In the genomic region with DNA sequence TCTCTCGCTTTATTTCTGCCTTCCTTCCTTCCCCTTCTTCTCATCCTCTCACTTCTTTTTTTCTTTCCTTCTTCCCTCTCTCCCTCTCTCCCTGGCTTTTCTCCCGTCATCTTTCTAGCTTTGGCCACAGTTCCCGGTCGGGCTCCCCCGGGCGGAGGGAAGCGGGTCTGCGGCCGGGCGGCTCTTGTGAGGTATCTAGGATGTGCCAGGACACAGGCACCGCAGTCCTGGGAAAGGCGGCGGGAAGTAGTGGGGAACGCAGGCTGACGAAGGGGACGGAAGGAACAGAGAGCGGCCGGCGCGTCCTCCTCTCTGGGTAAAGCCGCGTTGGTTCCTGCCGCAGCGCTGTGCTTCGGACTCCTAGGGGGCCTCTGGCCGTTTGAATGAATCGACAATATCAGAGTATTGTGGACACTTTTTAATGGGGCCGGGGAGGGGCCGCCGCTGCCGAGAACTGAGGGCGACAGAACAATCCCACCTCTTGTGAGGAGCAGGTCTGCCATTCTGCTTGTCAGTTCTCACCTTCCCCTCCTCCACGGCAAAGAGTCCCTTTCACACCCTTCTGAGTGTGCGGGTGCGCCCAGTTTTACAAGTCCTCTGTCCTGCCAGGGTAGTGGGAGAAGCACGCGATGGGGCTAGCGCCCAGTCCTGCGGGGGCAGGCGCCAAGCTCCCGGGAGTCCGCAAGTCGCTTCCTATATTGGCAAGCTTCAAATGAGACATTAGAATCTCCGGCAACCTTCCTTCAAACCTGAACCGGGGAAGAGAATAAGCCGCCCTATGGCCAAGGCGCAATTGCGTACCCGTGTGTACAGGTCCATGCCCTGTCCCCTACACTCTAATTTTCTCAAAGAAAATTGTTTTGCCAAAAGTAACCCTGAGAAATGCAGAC, we compare ENCODE assay signal across 8 cellular contexts. TPM values are rescaled to one million over a fixed set of nuclear protein-coding genes. Genes with fewer than 3 reads are reported as not detected.
DNase-seq lines count a peak whose midpoint lies in the region; ATAC-seq, FAIRE-seq and TF ChIP-seq lines count a peak whose summit lies in the region.
"Had no signal": no experiment of that assay in that cellular context is flagged by ENCODE, and none has a peak within 500 bp of the region (broad histone marks: within the 10 kb centered on the region; RNA-seq: fewer than 3 reads in every experiment).

No MANE protein-coding gene starts in this region.

- no peaks in the 10 kb centered on the region for H3K9me1 ChIP-seq in endothelial cell of umbilical vein (replicated peaks; ENCODE audit: control insufficient read depth, extremely low read depth, insufficient read depth, low read length)

- peak; percentile 90 for DNase-seq in MG63
- DNase-seq in endothelial cell of umbilical vein (ENCODE audit: low read depth, low spot score), result peak; percentile 55
- peak in 1 of 9 donors; percentile 9 for DNase-seq in naive thymus-derived CD4-positive, alpha-beta T cell
- no peak for DNase-seq in T-helper 9 cell

- TF ChIP-seq CTCF in SU-DHL-6 (IDR thresholded peaks at IDR 0.05; ENCODE audit: insufficient read depth, low read length, poor library complexity, severe bottlenecking), result no peak
- TF ChIP-seq CTCF in endothelial cell of umbilical vein (IDR thresholded peaks at IDR 0.05; ENCODE audit: extremely low read depth in 1 of 2, insufficient read depth in 1 of 2, low read depth in 1 of 2, low read length in 2 of 2), result peak; percentile 54 to 78

- H3K9ac ChIP-seq in ES-I3 (ENCODE audit: low read depth, low read length), result peak overlapping the region; percentile 40; the same call in 1 of the 2 replicates
- H3K9ac ChIP-seq in SU-DHL-6 (ENCODE audit: low read length), result no peak overlapping the region
- H3K9ac ChIP-seq in endothelial cell of umbilical vein (replicated peaks; ENCODE audit: extremely low read depth, insufficient read depth, low read length), result no peak overlapping the region

- CTCF ChIA-PET in endothelial cell of umbilical vein (lab: Charles Lee), result interaction anchor here (0.6 to 5.7 kb wide), 16 partner anchors 8 to 770 kb away, joined by 3 to 62 read pairs (median 4); partner anchors contain the start of gene C1orf53
- CTCF ChIA-PET in naive thymus-derived CD4-positive, alpha-beta T cell (lab: Charles Lee), result interaction anchor here (1.3 to 2.5 kb wide), 3 partner anchors 8 to 10 kb away, joined by 4 to 6 read pairs (median 5); no protein-coding TSS in a partner anchor

- H4K20me1 ChIP-seq in SU-DHL-6 (ENCODE audit: low read depth, low read length) (no peaks in the 10 kb centered on the region), endothelial cell of umbilical vein (replicated peaks; ENCODE audit: control insufficient read depth, extremely low read depth, insufficient read depth, low read length) (no peaks in the 10 kb centered on the region)

- peak; percentile 74 for FAIRE-seq in endothelial cell of umbilical vein (lab: Jason Lieb, UNC)

- peaks cover 0 to 13% (median 0%) of the 10 kb centered on the region in 5 donors for H3K36me3 Mint-ChIP-seq in naive thymus-derived CD4-positive, alpha-beta T cell

- no peak for TF ChIP-seq POLR2A in endothelial cell of umbilical vein (IDR thresholded peaks at IDR 0.05; ENCODE audit: low read depth, low read length)

- H3K9me2 ChIP-seq in SU-DHL-6 (replicated peaks; ENCODE audit: insufficient read depth, low read length), result no peaks in the 10 kb centered on the region

- no peaks in the 10 kb centered on the region for H3K79me2 ChIP-seq in SU-DHL-6 (ENCODE audit: insufficient read depth, low read length)
- H3K79me2 ChIP-seq in endothelial cell of umbilical vein (ENCODE audit: control insufficient read depth, insufficient read depth, low read length), result no peaks in the 10 kb centered on the region

- H2AFZ ChIP-seq in SU-DHL-6 (ENCODE audit: low read depth, low read length, severe bottlenecking) (peak overlapping the region; percentile 47), endothelial cell of umbilical vein (ENCODE audit: low read depth, low read length) (peak overlapping the region; percentile 14)

- H3K4me1 Mint-ChIP-seq in naive thymus-derived CD4-positive, alpha-beta T cell, result peaks cover 60 to 93% (median 86%) of the 10 kb centered on the region in 7 donors

- H3K36me3 ChIP-seq in ES-I3 (ENCODE audit: insufficient read depth, low read length) (no peaks in the 10 kb centered on the region), MG63 (no peaks in the 10 kb centered on the region), SU-DHL-6 (ENCODE audit: low read length) (no peaks in the 10 kb centered on the region), endothelial cell of umbilical vein (ENCODE audit: control insufficient read depth in 2 of 2, extremely low read depth in 1 of 2, insufficient read depth in 2 of 2, low read length in 2 of 2) (no peaks in the 10 kb centered on the region)
- H3K36me3 ChIP-seq in naive thymus-derived CD4-positive, alpha-beta T cell (ENCODE audit: control insufficient read depth in 2 of 3, insufficient read depth in 3 of 3, low read length in 3 of 3), result no peaks in the 10 kb centered on the region

- dilution Hi-C loops in endothelial cell of umbilical vein (cut with MboI; ENCODE audit: extremely low pct_ligation_motif_present, low sequenced_read_pairs), result no loop called here

- H3K27me3 ChIP-seq in MG63 (peaks cover 5% of the 10 kb centered on the region; the same call in 1 of the 2 replicates), SU-DHL-6 (ENCODE audit: low read length) (no peaks in the 10 kb centered on the region), endothelial cell of umbilical vein (ENCODE audit: control insufficient read depth in 2 of 2, insufficient read depth in 2 of 2, low read length in 2 of 2) (peaks cover 95 to 99% of the 10 kb centered on the region in 2 experiments)
- peaks cover 70 to 84% of the 10 kb centered on the region in 2 donors for H3K27me3 ChIP-seq in naive thymus-derived CD4-positive, alpha-beta T cell (ENCODE audit: control insufficient read depth in 2 of 2, insufficient read depth in 2 of 2, low read length in 2 of 2)

- peaks cover 0 to 14% (median 0%) of the 10 kb centered on the region in 11 donors for H3K9me3 Mint-ChIP-seq in naive thymus-derived CD4-positive, alpha-beta T cell

- POLR2A ChIA-PET in endothelial cell of umbilical vein (lab: Charles Lee), result no interaction called here
- POLR2A ChIA-PET in naive thymus-derived CD4-positive, alpha-beta T cell (lab: Charles Lee), result interaction anchor here (0.8 kb wide), 1 partner anchor 7 kb away, joined by 3 read pairs; no protein-coding TSS in a partner anchor

- H3K27ac ChIP-seq in SU-DHL-6 (ENCODE audit: low read depth, low read length) (no peak overlapping the region), endothelial cell of umbilical vein (ENCODE audit: insufficient read depth, low read depth, low read length) (no peak overlapping the region)
- H3K27ac ChIP-seq in naive thymus-derived CD4-positive, alpha-beta T cell (ENCODE audit: low read depth, low read length), result no peak overlapping the region

- H3K4me1 ChIP-seq in ES-I3 (ENCODE audit: insufficient read depth, low read length), result peaks cover 10% of the 10 kb centered on the region
- peaks cover 43% of the 10 kb centered on the region for H3K4me1 ChIP-seq in endothelial cell of umbilical vein (ENCODE audit: control insufficient read depth, extremely low read depth, insufficient read depth, low read length)
- peaks cover 58 to 72% of the 10 kb centered on the region in 2 donors for H3K4me1 ChIP-seq in naive thymus-derived CD4-positive, alpha-beta T cell (ENCODE audit: control insufficient read depth in 2 of 2, insufficient read depth in 2 of 2, low read length in 2 of 2)

- intact Hi-C loops in endothelial cell of umbilical vein (cut with micrococcal nuclease), result loop anchor here (2.0 to 5.0 kb wide), 6 partner anchors 144 to 771 kb away; partner anchors contain the start of gene NEK7
- intact Hi-C loops in naive thymus-derived CD4-positive, alpha-beta T cell (cut with micrococcal nuclease), result loop anchor here in 1 of 2 donors (2.0 kb wide), 1 partner anchor 241 kb away; the partner anchor contains the start of gene NEK7

- H3K27me3 Mint-ChIP-seq in naive thymus-derived CD4-positive, alpha-beta T cell, result peaks cover 92 to 100% (median 97%) of the 10 kb centered on the region in 5 donors

- peak overlapping the region in 9 of 10 donors; percentile 44 to 83 (median 68) for H3K4me3 Mint-ChIP-seq in naive thymus-derived CD4-positive, alpha-beta T cell

- peak overlapping the region in 1 of 9 donors; percentile 60 for H3K27ac Mint-ChIP-seq in naive thymus-derived CD4-positive, alpha-beta T cell

- H3K4me3 ChIP-seq in MG63 (peak overlapping the region; percentile 49), SU-DHL-6 (ENCODE audit: insufficient read depth, low read length, poor library complexity, severe bottlenecking) (no peak overlapping the region), endothelial cell of umbilical vein (replicated peaks in 1 of 3; ENCODE audit: insufficient read depth in 1 of 3, low read depth in 1 of 3, low read length in 3 of 3) (peak overlapping the region in 2 of 3 experiments; percentile 13 to 15)
- H3K4me3 ChIP-seq in naive thymus-derived CD4-positive, alpha-beta T cell (ENCODE audit: low read length), result no peak overlapping the region

- H3F3A ChIP-seq in SU-DHL-6 (ENCODE audit: insufficient read depth), result no peaks in the 10 kb centered on the region

- no peak for ATAC-seq in naive thymus-derived CD4-positive, alpha-beta T cell
- no peak for ATAC-seq in GM19351 (IDR thresholded peaks at IDR 0.05; ENCODE audit: unreplicated experiment)

- peak overlapping the region; percentile 29 for H3K4me2 ChIP-seq in SU-DHL-6 (ENCODE audit: low read depth, low read length, poor library complexity, severe bottlenecking)
- H3K4me2 ChIP-seq in endothelial cell of umbilical vein (ENCODE audit: insufficient read depth, low read length), result peak overlapping the region; percentile 43

- no peaks in the 10 kb centered on the region for H3K9me3 ChIP-seq in ES-I3 (ENCODE audit: control insufficient read depth, insufficient read depth, low read length)
- H3K9me3 ChIP-seq in MG63, result no peaks in the 10 kb centered on the region
- H3K9me3 ChIP-seq in SU-DHL-6 (ENCODE audit: insufficient read depth, low read length), result no peaks in the 10 kb centered on the region
- H3K9me3 ChIP-seq in endothelial cell of umbilical vein (replicated peaks; ENCODE audit: control insufficient read depth, insufficient read depth, low read length), result no peaks in the 10 kb centered on the region
- H3K9me3 ChIP-seq in naive thymus-derived CD4-positive, alpha-beta T cell (ENCODE audit: control insufficient read depth in 2 of 3, low read length in 3 of 3), result no peaks in the 10 kb centered on the region

- BruUV-seq in endothelial cell of umbilical vein (replicated peaks; lab: Mats Ljungman, UMichigan), result no TSS peak

RNA-seq across cellular contexts. Expression of gene LHX9, which starts 1.1 kb away (rescaled TPM):
- 0.37 and 0.76 TPM in 2 replicates for total RNA-seq in MG63 (2014; rRNA removed; shearing (Covaris generic); ENCODE audit: low replicate concordance)
- total RNA-seq in endothelial cell of umbilical vein, result not detected in 2 replicates
- polyA plus RNA-seq in endothelial cell of umbilical vein, result not detected in 2 replicates
- not detected in 2 replicates for polyA plus RNA-seq in endothelial cell of umbilical vein (2011; cell fraction: cytosol; rRNA removed)
- not detected in 2 replicates for polyA plus RNA-seq in endothelial cell of umbilical vein (2011; cell fraction: nucleus; rRNA removed)
- not detected in 2 replicates for polyA plus RNA-seq in endothelial cell of umbilical vein (2012)
- not detected in 2 replicates for polyA minus RNA-seq in endothelial cell of umbilical vein
- polyA minus RNA-seq in endothelial cell of umbilical vein (2011; cell fraction: cytosol; rRNA and poly(A)+ RNA removed), result 0.10 TPM
- polyA minus RNA-seq in endothelial cell of umbilical vein (2011; cell fraction: nucleus; rRNA and poly(A)+ RNA removed), result not detected in 2 replicates
- not detected for total RNA-seq in naive thymus-derived CD4-positive, alpha-beta T cell
- not detected for polyA plus RNA-seq in naive thymus-derived CD4-positive, alpha-beta T cell
- total RNA-seq: subcutaneous adipose tissue had no signal

RNA-seq across cellular contexts. Expression of gene C1orf53, which starts 13.6 kb away (rescaled TPM):
- 7.6 and 12.6 TPM in 2 replicates for total RNA-seq in MG63 (2014; rRNA removed; shearing (Covaris generic); ENCODE audit: low replicate concordance)
- 2.1 and 3.5 TPM in 2 replicates for total RNA-seq in endothelial cell of umbilical vein
- 6.5 and 8.3 TPM in 2 replicates for polyA plus RNA-seq in endothelial cell of umbilical vein
- polyA plus RNA-seq in endothelial cell of umbilical vein (2011; cell fraction: cytosol; rRNA removed), result 6.5 and 6.7 TPM in 2 replicates
- 1.4 and 2.0 TPM in 2 replicates for polyA plus RNA-seq in endothelial cell of umbilical vein (2011; cell fraction: nucleus; rRNA removed)
- polyA plus RNA-seq in endothelial cell of umbilical vein (2012), result 3.1 and 5.7 TPM in 2 replicates
- 1.2 TPM in 1 of 2 replicates, not detected in the other for polyA minus RNA-seq in endothelial cell of umbilical vein
- 4.4 TPM for polyA minus RNA-seq in endothelial cell of umbilical vein (2011; cell fraction: cytosol; rRNA and poly(A)+ RNA removed)
- 1.3 TPM in 1 of 2 replicates, not detected in the other for polyA minus RNA-seq in endothelial cell of umbilical vein (2011; cell fraction: nucleus; rRNA and poly(A)+ RNA removed)
- not detected for total RNA-seq in naive thymus-derived CD4-positive, alpha-beta T cell
- 1 to 10 TPM in 1 of 2 donors, not detected in 1; 1.6 TPM for polyA plus RNA-seq in naive thymus-derived CD4-positive, alpha-beta T cell

Comparison
In these comparisons a context has a peak if more than half of its experiments do, and no peak if none do; other contexts are left out.
1. H3K4me3 ChIP-seq: peak in MG63 (single experiment) and endothelial cell of umbilical vein (2 of 3); none in SU-DHL-6 (single experiment) and naive thymus-derived CD4-positive, alpha-beta T cell (single experiment).